ENCODE assay signal across 16 cellular contexts in the genomic region with DNA sequence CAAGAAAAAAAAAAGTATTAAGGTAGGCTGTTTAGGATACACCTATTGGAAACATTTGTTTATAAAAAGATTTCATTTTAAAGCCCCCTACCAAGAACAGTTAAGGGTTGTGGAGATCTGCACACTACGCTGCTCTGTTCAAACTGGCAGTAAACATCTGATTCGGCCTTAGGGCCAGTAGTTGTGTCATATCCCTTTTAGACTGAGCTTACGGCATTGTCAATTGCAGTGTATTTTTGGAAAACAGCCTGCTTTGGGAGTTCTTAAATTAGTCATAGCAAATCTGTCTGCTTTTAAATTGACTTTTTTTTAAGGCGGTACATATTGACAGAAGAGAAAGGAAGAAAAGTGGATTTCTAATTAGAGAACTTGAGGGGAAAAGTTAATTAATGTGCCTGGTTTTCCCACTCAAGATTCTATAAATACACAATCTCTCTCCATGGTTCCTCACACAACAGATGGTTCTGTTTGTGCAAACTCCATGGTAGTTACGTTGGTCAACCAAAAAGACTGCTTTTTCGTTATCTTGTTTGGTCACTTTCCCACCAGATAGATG. TPM values are rescaled to one million over a fixed set of nuclear protein-coding genes. Genes with fewer than 3 reads are reported as not detected.
DNase-seq lines count a peak whose midpoint lies in the region; ATAC-seq, FAIRE-seq and TF ChIP-seq lines count a peak whose summit lies in the region.
"Had no signal": no experiment of that assay in that cellular context is flagged by ENCODE, and none has a peak within 500 bp of the region (broad histone marks: within the 10 kb centered on the region; RNA-seq: fewer than 3 reads in every experiment).

No MANE protein-coding gene starts in this region.

- H3K36me3 Mint-ChIP-seq in Caco-2 (ENCODE audit: insufficient read depth, unreplicated experiment) (peaks cover 6% of the 10 kb centered on the region), nephron (ENCODE audit: low read depth) (no peaks in the 10 kb centered on the region)
- H3K36me3 Mint-ChIP-seq: IgD-negative memory B cell had no signal

- DNase-seq in Caco-2 = no peak
- peak; percentile 8 to 57 for DNase-seq in NOMO-1 (lab: John Stamatoyannopoulos, UW; ENCODE audit: unreplicated experiment in 2 of 2)
- DNase-seq in left colon = no peak
- no peak for DNase-seq in HuH-7.5 (ENCODE audit: low spot score)
- no peak for DNase-seq in amniotic stem cell (lab: John Stamatoyannopoulos, UW)
- no peak for DNase-seq in RCC 7860 (ENCODE audit: low spot score)
- DNase-seq: activated CD4-positive, alpha-beta T cell treated with anti-CD3 and anti-CD28 coated beads, Interleukin-2, amount 50 U/mL, for 1 hour; activated naive CD4-positive, alpha-beta T cell treated with anti-CD3 and anti-CD28 coated beads for 36 hours; DMS79; effector memory CD8-positive, alpha-beta T cell; kidney had no signal

- POLR2A ChIA-PET in Caco-2 (lab: Charles Lee) = no interaction called here

- H3K27me3 ChIP-seq in Caco-2 (replicated peaks; ENCODE audit: control insufficient read depth, insufficient read depth, low read length) = no peaks in the 10 kb centered on the region
- H3K27me3 ChIP-seq in endocrine pancreas (ENCODE audit: control insufficient read depth, insufficient read depth, low read length) = no peaks in the 10 kb centered on the region
- H3K27me3 ChIP-seq: pancreas had no signal

- no peaks in the 10 kb centered on the region for H3K27me3 Mint-ChIP-seq in Caco-2 (ENCODE audit: insufficient read depth, unreplicated experiment)
- H3K27me3 Mint-ChIP-seq in nephron (ENCODE audit: low read depth) = no peaks in the 10 kb centered on the region
- H3K27me3 Mint-ChIP-seq: IgD-negative memory B cell had no signal

- no peak overlapping the region for H3K4me3 ChIP-seq in Caco-2 (ENCODE audit: low read depth, low read length)
- H3K4me3 ChIP-seq in endocrine pancreas (ENCODE audit: control insufficient read depth, insufficient read depth, low read length) = peak overlapping the region; percentile 92

- BruUV-seq in Caco-2 (replicated peaks; lab: Mats Ljungman, UMichigan) = no TSS peak

- no peak for FAIRE-seq in RCC 7860 (lab: Jason Lieb, UNC)
- FAIRE-seq: kidney, pancreas had no signal

- H3K4me3 Mint-ChIP-seq in Caco-2 (ENCODE audit: unreplicated experiment) (peak overlapping the region; percentile 86), nephron (peak overlapping the region; percentile 92 to 96 (median 93))
- H3K4me3 Mint-ChIP-seq: activated naive CD4-positive, alpha-beta T cell treated with anti-CD3 and anti-CD28 coated beads for 36 hours had no signal

- H3K4me1 ChIP-seq in Caco-2 (peaks cover 8% of the 10 kb centered on the region; the same call in 1 of the 2 replicates), endocrine pancreas (ENCODE audit: control insufficient read depth, insufficient read depth, low read length) (peaks cover 27% of the 10 kb centered on the region)

- H3K9me3 Mint-ChIP-seq in Caco-2 (ENCODE audit: unreplicated experiment) (no peaks in the 10 kb centered on the region), nephron (no peaks in the 10 kb centered on the region)
- H3K9me3 Mint-ChIP-seq: activated naive CD4-positive, alpha-beta T cell treated with anti-CD3 and anti-CD28 coated beads for 36 hours; effector memory CD8-positive, alpha-beta T cell; IgD-negative memory B cell had no signal

- intact Hi-C loops in Caco-2 (cut with micrococcal nuclease; ENCODE audit: unreplicated experiment) (loop anchor here (2.0 kb wide), 1 partner anchor 23 kb away; no protein-coding TSS in a partner anchor), left colon (cut with DNase I, micrococcal nuclease) (loop anchor here in 1 of 2 donors (5.0 kb wide), 1 partner anchor 41 kb away; no protein-coding TSS in a partner anchor)

- no peak overlapping the region for H3K27ac Mint-ChIP-seq in Caco-2 (ENCODE audit: unreplicated experiment)
- H3K27ac Mint-ChIP-seq in nephron = peak overlapping the region; percentile 96 to 98 (median 96)
- H3K27ac Mint-ChIP-seq: activated naive CD4-positive, alpha-beta T cell treated with anti-CD3 and anti-CD28 coated beads for 36 hours had no signal

- TF ChIP-seq CTCF in Caco-2 (IDR thresholded peaks at IDR 0.05; ENCODE audit: insufficient read depth in 1 of 2, low read depth in 1 of 2, low read length in 1 of 2, severe bottlenecking in 1 of 2, unreplicated experiment in 1 of 2) = no peak
- TF ChIP-seq CTCF in nephron (IDR thresholded peaks at IDR 0.05; ENCODE audit: unreplicated experiment in 3 of 3) = no peak

- H3K9me3 ChIP-seq in Caco-2 = no peaks in the 10 kb centered on the region
- no peaks in the 10 kb centered on the region for H3K9me3 ChIP-seq in endocrine pancreas (ENCODE audit: control insufficient read depth, low read length)
- H3K9me3 ChIP-seq: pancreas, thoracic aorta had no signal

- peaks cover 6% of the 10 kb centered on the region for H3K4me1 Mint-ChIP-seq in Caco-2 (ENCODE audit: low read depth, unreplicated experiment)
- H3K4me1 Mint-ChIP-seq in nephron = peaks cover 37% of the 10 kb centered on the region

- no peak for ATAC-seq in left colon
- ATAC-seq: effector memory CD8-positive, alpha-beta T cell had no signal

- CTCF ChIA-PET in Caco-2 (lab: Charles Lee) = interaction anchor here (1.7 to 3.0 kb wide), 3 partner anchors 25 to 45 kb away, joined by 7 to 44 read pairs (median 20); no protein-coding TSS in a partner anchor

- H3K9ac ChIP-seq in endocrine pancreas (ENCODE audit: control insufficient read depth, insufficient read depth, low read length) = no peak overlapping the region

- H3K36me3 ChIP-seq in Caco-2 (ENCODE audit: control insufficient read depth, insufficient read depth, low read length) (no peaks in the 10 kb centered on the region), endocrine pancreas (ENCODE audit: control insufficient read depth, insufficient read depth, low read length) (no peaks in the 10 kb centered on the region)
- H3K36me3 ChIP-seq: pancreas, thoracic aorta had no signal

RNA-seq across cellular contexts. Expression of gene ELK4, which starts 1.7 kb away (rescaled TPM):
- total RNA-seq in Caco-2 (2022) = 14.4 and 16.9 TPM in 2 replicates
- total RNA-seq in left colon = 10 to 100 TPM; 37.4 to 39.5 TPM

RNA-seq across cellular contexts. Expression of gene SLC45A3, which starts 46.8 kb away (rescaled TPM):
- total RNA-seq in Caco-2 (2022) = 5.5 TPM in 2 replicates
- total RNA-seq in left colon = 10 to 100 TPM; 19.5 to 30.8 TPM

Comparison
In these comparisons a context has a peak if more than half of its experiments do, and no peak if none do; other contexts are left out.
1. DNase-seq: peak in NOMO-1 (2 of 2); none in Caco-2 (0 of 2), left colon (0 of 2), HuH-7.5 (single experiment), amniotic stem cell (single experiment) and RCC 7860 (single experiment).